In the genomic region with DNA sequence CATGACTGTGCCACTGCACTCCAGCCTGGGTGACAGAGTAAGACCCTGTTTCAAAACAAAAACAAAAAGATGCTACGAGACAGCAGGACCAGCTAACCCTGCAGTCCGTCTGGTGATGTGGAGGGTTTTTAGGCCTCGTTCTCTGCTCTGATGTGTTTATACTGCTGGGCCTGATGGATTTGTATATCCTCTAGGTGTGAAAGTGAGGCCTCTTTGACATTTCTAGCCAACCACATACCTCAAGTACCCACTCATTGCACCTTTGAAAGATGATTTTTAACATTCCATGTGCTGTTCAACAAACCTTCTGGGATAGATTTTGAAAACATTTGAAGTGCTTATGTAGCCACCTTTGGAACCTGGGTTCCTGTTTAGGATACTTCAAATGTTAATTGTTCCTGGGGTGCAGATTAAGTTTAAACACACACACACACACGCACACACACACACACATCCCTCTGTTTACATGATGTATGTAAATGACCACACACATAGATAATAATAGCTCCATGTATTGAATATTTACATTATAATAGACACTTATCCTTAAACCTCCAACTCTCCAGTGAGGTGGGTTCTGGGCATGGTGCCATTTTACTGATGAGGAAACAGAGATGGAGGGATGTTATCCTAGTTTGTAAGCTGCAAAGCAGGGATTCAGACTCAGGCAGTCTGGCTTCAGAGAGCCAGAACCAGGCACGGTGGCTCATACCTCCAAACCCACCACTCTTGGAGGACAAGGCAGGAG, we compare ENCODE assay signal across 1 cellular context.
TF ChIP-seq lines count a peak whose summit lies in the region.

No MANE protein-coding gene starts in this region.

TF ChIP-seq in HepG2, 621 proteins besides CTCF, POLR2A, EP300 and RAD21:
- TF ChIP-seq HNRNPK (IDR thresholded peaks at IDR 0.05; ENCODE audit: low read depth, low read length, poor library complexity, severe bottlenecking) (no peak), ZNF770 (CRISPR knock-in tag; IDR thresholded peaks at IDR 0.05) (0 out of 2 replicates have a peak, but pooled peaks have one; percentile 19)
TF ChIP-seq in HepG2: peak in this region for 1.
